ENCODE assay signal across 17 cellular contexts in the genomic region with DNA sequence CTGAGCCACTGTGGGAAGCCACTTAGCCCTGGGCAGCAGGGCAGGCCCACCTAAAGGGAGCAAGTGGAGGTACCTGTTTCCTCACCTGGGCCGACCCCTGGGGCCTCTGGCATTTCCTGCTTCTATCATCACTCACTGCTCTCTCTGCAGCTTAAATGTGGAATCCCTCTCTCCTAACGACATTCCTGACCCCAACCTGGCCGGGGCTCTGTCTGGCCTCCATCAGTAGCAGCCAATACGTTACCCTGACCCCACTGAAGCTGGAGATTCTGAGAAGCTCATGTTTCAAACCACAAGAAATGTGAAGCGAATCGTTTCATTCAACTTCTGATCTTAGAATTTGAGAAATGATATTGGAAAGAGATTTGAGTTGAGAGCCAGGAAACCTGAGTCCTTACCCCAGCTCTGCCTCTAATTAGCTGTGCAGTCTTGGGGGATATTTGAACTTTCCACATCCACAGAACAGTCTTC. TPM values are rescaled to one million over a fixed set of nuclear protein-coding genes. Genes with fewer than 3 reads are reported as not detected.
DNase-seq lines count a peak whose midpoint lies in the region; ATAC-seq, FAIRE-seq and TF ChIP-seq lines count a peak whose summit lies in the region.
"Had no signal": no experiment of that assay in that cellular context is flagged by ENCODE, and none has a peak within 500 bp of the region (broad histone marks: within the 10 kb centered on the region; RNA-seq: fewer than 3 reads in every experiment).

No MANE protein-coding gene starts in this region.

- H3K9me3 ChIP-seq in gastroesophageal sphincter (peaks cover 0 to 13% (median 0%) of the 10 kb centered on the region in 3 donors), neural progenitor cell (ENCODE audit: low read depth) (no peaks in the 10 kb centered on the region)

- FAIRE-seq in H54 (lab: Jason Lieb, UNC), result no peak
- FAIRE-seq: frontal cortex, GM12892 had no signal

- TF ChIP-seq CTCF in GM23338 (conservative IDR thresholded peaks at IDR 0.05; ENCODE audit: low read depth in 2 of 2) (no peak), gastroesophageal sphincter (IDR thresholded peaks at IDR 0.05) (no peak), neural progenitor cell (IDR thresholded peaks at IDR 0.05) (no peak)

- peak; percentile 95 for DNase-seq in GM23338 (ENCODE audit: low spot score)
- no peak for DNase-seq in T-cell
- peak; percentile 16 for DNase-seq in neural progenitor cell (ENCODE audit: low spot score)
- no peak for DNase-seq in H54 (ENCODE audit: insufficient read length, low spot score)
- DNase-seq: activated CD4-positive, alpha-beta T cell treated with anti-CD3 and anti-CD28 coated beads, Interleukin-2, amount 50 U/mL, for 4 hours; aorta; effector CD4-positive, alpha-beta T cell; NCI-H2107; NK-92 treated with Interleukin-12 subunit alpha and Interleukin-12 subunit beta, amount 100 ng/mL, for 24 hours had no signal

- peak overlapping the region; percentile 97 for H3K27ac ChIP-seq in GM23338 (ENCODE audit: low read depth)
- H3K27ac ChIP-seq in gastroesophageal sphincter, result peak overlapping the region in 3 of 4 donors; percentile 35 to 71 (median 67)
- no peak overlapping the region for H3K27ac ChIP-seq in neural progenitor cell
- H3K27ac ChIP-seq: C4-2B had no signal

- H3K4me2 ChIP-seq in GM23338 (peak overlapping the region; percentile 53), neural progenitor cell (peak overlapping the region; percentile 19)

- H3K4me1 Mint-ChIP-seq in GM23338 (peaks cover 41% of the 10 kb centered on the region), T-cell (peaks cover 27 to 40% (median 34%) of the 10 kb centered on the region in 3 donors), neural progenitor cell (peaks cover 27% of the 10 kb centered on the region)

- POLR2A ChIA-PET in T-cell (lab: Charles Lee), result interaction anchor here (0.5 to 0.7 kb wide), 2 partner anchors 63 to 1709 kb away, joined by 5 to 6 read pairs; no protein-coding TSS in a partner anchor

- CTCF ChIA-PET in T-cell (lab: Charles Lee), result interaction anchor here in 1 of 2 donors (0.5 kb wide), 1 partner anchor 10 kb away, joined by 5 read pairs; no protein-coding TSS in a partner anchor

- H3K79me2 ChIP-seq in GM23338 (replicated peaks; ENCODE audit: insufficient read depth), result no peaks in the 10 kb centered on the region
- no peaks in the 10 kb centered on the region for H3K79me2 ChIP-seq in neural progenitor cell (ENCODE audit: low read depth)

- peaks cover 5% of the 10 kb centered on the region for H3K36me3 ChIP-seq in GM23338 (ENCODE audit: insufficient read depth)
- H3K36me3 ChIP-seq in gastroesophageal sphincter, result no peaks in the 10 kb centered on the region
- no peaks in the 10 kb centered on the region for H3K36me3 ChIP-seq in neural progenitor cell

- H3K9me2 ChIP-seq in GM23338 (ENCODE audit: insufficient read depth), result peaks cover under 1% of the 10 kb centered on the region; the same call in 1 of the 2 replicates

- H3K27me3 ChIP-seq in GM23338 (ENCODE audit: insufficient read depth) (no peaks in the 10 kb centered on the region), gastroesophageal sphincter (no peaks in the 10 kb centered on the region), neural progenitor cell (no peaks in the 10 kb centered on the region)

- H3K9ac ChIP-seq in neural progenitor cell, result no peak overlapping the region

- H4K20me1 ChIP-seq in GM23338 (replicated peaks; ENCODE audit: insufficient read depth) (no peaks in the 10 kb centered on the region), neural progenitor cell (ENCODE audit: low read depth) (no peaks in the 10 kb centered on the region)

- H3K4me1 ChIP-seq in GM23338 (ENCODE audit: insufficient read depth) (peaks cover 32% of the 10 kb centered on the region), gastroesophageal sphincter (peaks cover 0 to 57% (median 37%) of the 10 kb centered on the region in 3 donors), neural progenitor cell (peaks cover 15% of the 10 kb centered on the region)

- H3F3A ChIP-seq in GM23338 (replicated peaks; ENCODE audit: low read depth) (no peaks in the 10 kb centered on the region), neural progenitor cell (ENCODE audit: low read depth) (no peaks in the 10 kb centered on the region)

- H3K9me3 Mint-ChIP-seq in GM23338 (peaks cover 17% of the 10 kb centered on the region), T-cell (peaks cover 4 to 21% (median 10%) of the 10 kb centered on the region in 3 donors), neural progenitor cell (peaks cover 4% of the 10 kb centered on the region)

- 0 out of 2 replicates have a peak overlapping the region, but pooled peaks have one; percentile 9 for H3K4me3 ChIP-seq in GM23338
- no peak overlapping the region for H3K4me3 ChIP-seq in gastroesophageal sphincter
- H3K4me3 ChIP-seq in neural progenitor cell, result no peak overlapping the region

- ATAC-seq in GM23338, result peak; percentile 96
- ATAC-seq in T-cell (replicated peaks in 1 of 4), result no peak
- ATAC-seq in gastroesophageal sphincter, result no peak
- ATAC-seq in GM21723 (IDR thresholded peaks at IDR 0.05; ENCODE audit: unreplicated experiment), result no peak
- ATAC-seq in HG03439 (IDR thresholded peaks at IDR 0.05; ENCODE audit: unreplicated experiment), result no peak
- ATAC-seq: Right ventricle myocardium inferior had no signal

- no peaks in the 10 kb centered on the region for H3K27me3 Mint-ChIP-seq in GM23338 (ENCODE audit: insufficient read depth, low read depth, poor library complexity)
- no peaks in the 10 kb centered on the region for H3K27me3 Mint-ChIP-seq in T-cell
- peaks cover 2% of the 10 kb centered on the region for H3K27me3 Mint-ChIP-seq in neural progenitor cell (ENCODE audit: insufficient read depth, low read depth)

- H2AFZ ChIP-seq in GM23338 (no peak overlapping the region), neural progenitor cell (replicated peaks) (no peak overlapping the region)

- TF ChIP-seq POLR2A in gastroesophageal sphincter (IDR thresholded peaks at IDR 0.05) (no peak), H54 (IDR thresholded peaks at IDR 0.05; ENCODE audit: low read depth, low read length) (no peak)

- WGBS in gastroesophageal sphincter (ENCODE audit: low coverage in 1 of 2), 2 donors, result 30 to 64% methylated on average over 2 to 3 of the region's 6 CpGs

- H3K4me3 Mint-ChIP-seq in GM23338 (peak overlapping the region; percentile 36), T-cell (no peak overlapping the region), neural progenitor cell (no peak overlapping the region)
- H3K4me3 Mint-ChIP-seq: activated T-helper 1 cell treated with anti-CD3 and anti-CD28 coated beads, Interleukin-12 subunit alpha, Interleukin-12 subunit beta, Interleukin-2, Interleukin-4 antibody, amounts not matched to agents 30 ng/mL and 10 ng/mL and 1 ng/mL, durations not matched to agents 14 hours and 24 hours and 36 hours had no signal

- H3K36me3 Mint-ChIP-seq in GM23338 (ENCODE audit: low read depth), result peaks cover 16% of the 10 kb centered on the region
- H3K36me3 Mint-ChIP-seq in T-cell, result peaks cover 27% of the 10 kb centered on the region
- no peaks in the 10 kb centered on the region for H3K36me3 Mint-ChIP-seq in neural progenitor cell

- TF ChIP-seq EP300 in gastroesophageal sphincter (IDR thresholded peaks at IDR 0.05), result no peak

- H3K27ac Mint-ChIP-seq in GM23338 (peak overlapping the region; percentile 91), T-cell (peak overlapping the region; percentile 8 to 21), neural progenitor cell (no peak overlapping the region)
- H3K27ac Mint-ChIP-seq: activated T-helper 1 cell treated with anti-CD3 and anti-CD28 coated beads, Interleukin-12 subunit alpha, Interleukin-12 subunit beta, Interleukin-2, Interleukin-4 antibody, amounts not matched to agents 30 ng/mL and 10 ng/mL and 1 ng/mL, durations not matched to agents 14 hours and 24 hours and 36 hours had no signal

TF ChIP-seq in GM23338, 12 proteins besides CTCF, POLR2A, EP300 and RAD21 (continues in another document):
- TF ChIP-seq ZNF331 (CRISPR knock-in tag; IDR thresholded peaks at IDR 0.05; ENCODE audit: low read depth) (no peak), EZH2 (IDR thresholded peaks at IDR 0.05; ENCODE audit: low read depth, unreplicated experiment) (no peak), STAT1 (IDR thresholded peaks at IDR 0.05; ENCODE audit: unreplicated experiment) (no peak), POLR2AphosphoS5 (IDR thresholded peaks at IDR 0.05; ENCODE audit: low read depth) (no peak), CREB1 (CRISPR knock-in tag; IDR thresholded peaks at IDR 0.05; ENCODE audit: low read depth) (no peak), JUNB (IDR thresholded peaks at IDR 0.05; ENCODE audit: unreplicated experiment) (no peak), NANOG (IDR thresholded peaks at IDR 0.05; ENCODE audit: borderline replicate concordance) (0 out of 2 replicates have a peak, but pooled peaks have one; percentile 55)
- TF ChIP-seq, protein P1, sequence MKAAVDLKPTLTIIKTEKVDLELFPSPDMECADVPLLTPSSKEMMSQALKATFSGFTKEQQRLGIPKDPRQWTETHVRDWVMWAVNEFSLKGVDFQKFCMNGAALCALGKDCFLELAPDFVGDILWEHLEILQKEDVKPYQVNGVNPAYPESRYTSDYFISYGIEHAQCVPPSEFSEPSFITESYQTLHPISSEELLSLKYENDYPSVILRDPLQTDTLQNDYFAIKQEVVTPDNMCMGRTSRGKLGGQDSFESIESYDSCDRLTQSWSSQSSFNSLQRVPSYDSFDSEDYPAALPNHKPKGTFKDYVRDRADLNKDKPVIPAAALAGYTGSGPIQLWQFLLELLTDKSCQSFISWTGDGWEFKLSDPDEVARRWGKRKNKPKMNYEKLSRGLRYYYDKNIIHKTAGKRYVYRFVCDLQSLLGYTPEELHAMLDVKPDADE (IDR thresholded peaks at IDR 0.05), result peak; percentile 79

RNA-seq across cellular contexts. Expression of a gene that starts 39.9 kb away (rescaled TPM):
- 34.9 and 57.7 TPM in 2 replicates for total RNA-seq in GM23338 (2014; rRNA removed; shearing (Covaris generic))
- 7.3 and 8.5 TPM in 2 replicates for polyA plus RNA-seq in GM23338 (2016; fragmentation: Nextera tagmentation; extraction: Ambion mirVana)
- total RNA-seq in T-cell (100 to 1,000 TPM in 4 of 5 donors, 10 to 100 TPM in 1; 96.2 to 170 (median 162) TPM), gastroesophageal sphincter (100 to 1,000 TPM in 3 of 4 donors, 10 to 100 TPM in 1; 84.1 to 203 (median 150) TPM), neural progenitor cell (ENCODE audit: low replicate concordance) (16.6 and 20.3 TPM in 2 replicates)

Comparison
In these comparisons a context has a peak if more than half of its experiments do, and no peak if none do; other contexts are left out.
1. DNase-seq: peak in GM23338 (single experiment) and neural progenitor cell (single experiment); none in T-cell (0 of 34) and H54 (single experiment).